1 cellular context compared by ENCODE assay signal in the genomic region with DNA sequence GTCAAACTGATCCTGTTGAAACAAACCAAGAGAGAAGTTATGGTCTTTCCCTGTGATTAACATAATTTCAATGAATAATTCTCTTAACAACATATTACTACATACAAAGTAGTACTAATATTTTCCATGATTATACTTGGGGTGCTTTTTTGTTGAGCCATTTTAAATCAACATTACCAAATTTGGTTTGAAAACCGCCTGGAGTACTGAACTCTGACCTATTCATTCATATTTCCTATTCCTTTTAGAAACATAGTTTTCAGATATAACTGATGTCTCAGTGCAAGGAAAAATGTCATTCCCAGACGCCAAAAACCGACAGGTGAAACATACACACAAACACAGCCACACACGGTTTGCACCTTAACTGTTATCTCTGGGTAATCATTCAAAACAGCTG.
TF ChIP-seq lines count a peak whose summit lies in the region.

No MANE protein-coding gene starts in this region.

TF ChIP-seq in K562, 482 proteins besides CTCF, POLR2A, EP300 and RAD21:
- TF ChIP-seq, protein P1, sequence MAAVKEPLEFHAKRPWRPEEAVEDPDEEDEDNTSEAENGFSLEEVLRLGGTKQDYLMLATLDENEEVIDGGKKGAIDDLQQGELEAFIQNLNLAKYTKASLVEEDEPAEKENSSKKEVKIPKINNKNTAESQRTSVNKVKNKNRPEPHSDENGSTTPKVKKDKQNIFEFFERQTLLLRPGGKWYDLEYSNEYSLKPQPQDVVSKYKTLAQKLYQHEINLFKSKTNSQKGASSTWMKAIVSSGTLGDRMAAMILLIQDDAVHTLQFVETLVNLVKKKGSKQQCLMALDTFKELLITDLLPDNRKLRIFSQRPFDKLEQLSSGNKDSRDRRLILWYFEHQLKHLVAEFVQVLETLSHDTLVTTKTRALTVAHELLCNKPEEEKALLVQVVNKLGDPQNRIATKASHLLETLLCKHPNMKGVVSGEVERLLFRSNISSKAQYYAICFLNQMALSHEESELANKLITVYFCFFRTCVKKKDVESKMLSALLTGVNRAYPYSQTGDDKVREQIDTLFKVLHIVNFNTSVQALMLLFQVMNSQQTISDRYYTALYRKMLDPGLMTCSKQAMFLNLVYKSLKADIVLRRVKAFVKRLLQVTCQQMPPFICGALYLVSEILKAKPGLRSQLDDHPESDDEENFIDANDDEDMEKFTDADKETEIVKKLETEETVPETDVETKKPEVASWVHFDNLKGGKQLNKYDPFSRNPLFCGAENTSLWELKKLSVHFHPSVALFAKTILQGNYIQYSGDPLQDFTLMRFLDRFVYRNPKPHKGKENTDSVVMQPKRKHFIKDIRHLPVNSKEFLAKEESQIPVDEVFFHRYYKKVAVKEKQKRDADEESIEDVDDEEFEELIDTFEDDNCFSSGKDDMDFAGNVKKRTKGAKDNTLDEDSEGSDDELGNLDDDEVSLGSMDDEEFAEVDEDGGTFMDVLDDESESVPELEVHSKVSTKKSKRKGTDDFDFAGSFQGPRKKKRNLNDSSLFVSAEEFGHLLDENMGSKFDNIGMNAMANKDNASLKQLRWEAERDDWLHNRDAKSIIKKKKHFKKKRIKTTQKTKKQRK (IDR thresholded peaks at IDR 0.05; ENCODE audit: borderline replicate concordance, low read depth, low read length): no peak
- no peak for TF ChIP-seq TOE1 (IDR thresholded peaks at IDR 0.05; ENCODE audit: borderline replicate concordance)
- no peak for TF ChIP-seq TOE1 (CRISPR knock-in tag; IDR thresholded peaks at IDR 0.05; ENCODE audit: borderline replicate concordance, low read depth)
- TF ChIP-seq ZNF77 (CRISPR knock-in tag; IDR thresholded peaks at IDR 0.05): no peak
- no peak for TF ChIP-seq ZFX (CRISPR knock-in tag; IDR thresholded peaks at IDR 0.05)
- no peak for TF ChIP-seq STAT6 (CRISPR knock-in tag; IDR thresholded peaks at IDR 0.05)
- TF ChIP-seq DACH1 (IDR thresholded peaks at IDR 0.05; ENCODE audit: partially characterized antibody): peak; percentile 50
- no peak for TF ChIP-seq NR2C2 (CRISPR knock-in tag; IDR thresholded peaks at IDR 0.05)
- TF ChIP-seq NR2C2 (tag; IDR thresholded peaks at IDR 0.05): peak; percentile 67
- TF ChIP-seq CBX8 (IDR thresholded peaks at IDR 0.05; ENCODE audit: borderline replicate concordance, extremely low read depth, low read depth, low read length, poor library complexity, severe bottlenecking): no peak
- no peak for TF ChIP-seq ZSCAN32 (CRISPR knock-in tag; IDR thresholded peaks at IDR 0.05)
- TF ChIP-seq NR2C1 (IDR thresholded peaks at IDR 0.05): no peak
- TF ChIP-seq NR2C1 (tag; IDR thresholded peaks at IDR 0.05): peak; percentile 48; the same call in 1 of the 2 replicates
- TF ChIP-seq NFE2L1 (tag; IDR thresholded peaks at IDR 0.05; ENCODE audit: borderline replicate concordance, low read depth): no peak
- peak in 1 of 2 experiments; percentile 60; a peak in 1 of 4 replicates for TF ChIP-seq SRF (CRISPR knock-in tag; IDR thresholded peaks at IDR 0.05)
TF ChIP-seq in K562: peak in this region for 4.
